In genomic region chr10:62492012-62492869, GRCh38 we compare ENCODE assay signal across 8 cellular contexts.
DNase-seq lines count a peak whose midpoint lies in the region; ATAC-seq and TF ChIP-seq lines count a peak whose summit lies in the region.
"Had no signal": no experiment of that assay in that cellular context is flagged by ENCODE, and none has a peak within 500 bp of the region (broad histone marks: within the 10 kb centered on the region; RNA-seq: fewer than 3 reads in every experiment).

No MANE protein-coding gene starts in this region.

- no peak overlapping the region for H3K4me3 ChIP-seq in kidney epithelial cell (ENCODE audit: low read depth, low read length)
- H3K4me3 ChIP-seq: skin epidermis had no signal

- H3K36me3 Mint-ChIP-seq in stimulated activated effector memory CD8-positive, alpha-beta T cell treated with anti-CD3 and anti-CD28 coated beads, Interleukin-12 subunit alpha, Interleukin-12 subunit beta, amount 100 ng/mL, for 72 hours, result no peaks in the 10 kb centered on the region

- H3K4me1 Mint-ChIP-seq in stimulated activated effector memory CD8-positive, alpha-beta T cell treated with anti-CD3 and anti-CD28 coated beads, Interleukin-12 subunit alpha, Interleukin-12 subunit beta, amount 100 ng/mL, for 72 hours, result no peaks in the 10 kb centered on the region

- H3K27me3 ChIP-seq in kidney epithelial cell (ENCODE audit: control insufficient read depth, insufficient read depth, low read length), result no peaks in the 10 kb centered on the region

- H3K4me3 Mint-ChIP-seq in stimulated activated effector memory CD8-positive, alpha-beta T cell treated with anti-CD3 and anti-CD28 coated beads, Interleukin-12 subunit alpha, Interleukin-12 subunit beta, amount 100 ng/mL, for 72 hours, result no peak overlapping the region

- DNase-seq in astrocyte of the hippocampus (ENCODE audit: low read depth, low spot score) (peak; percentile 38), kidney epithelial cell (ENCODE audit: low read depth) (no peak)
- DNase-seq in stimulated activated effector memory CD8-positive, alpha-beta T cell treated with anti-CD3 and anti-CD28 coated beads, Interleukin-12 subunit alpha, Interleukin-12 subunit beta, amount 100 ng/mL, for 72 hours (ENCODE audit: low spot score in 2 of 2), result no peak

- no peaks in the 10 kb centered on the region for H3K9me3 Mint-ChIP-seq in stimulated activated effector memory CD8-positive, alpha-beta T cell treated with anti-CD3 and anti-CD28 coated beads, Interleukin-12 subunit alpha, Interleukin-12 subunit beta, amount 100 ng/mL, for 72 hours

- peak; percentile 58; the same call in 1 of the 2 replicates for TF ChIP-seq CTCF in GM12874 (IDR thresholded peaks at IDR 0.05; ENCODE audit: insufficient read depth, low read depth, low read length)
- TF ChIP-seq CTCF in LNCAP (IDR thresholded peaks at IDR 0.05), result peak; percentile 70
- peak; percentile 65 for TF ChIP-seq CTCF in kidney epithelial cell (IDR thresholded peaks at IDR 0.05; ENCODE audit: insufficient read depth, low read length, poor library complexity, severe bottlenecking)

- ATAC-seq in stimulated activated effector memory CD8-positive, alpha-beta T cell treated with anti-CD3 and anti-CD28 coated beads, Interleukin-12 subunit alpha, Interleukin-12 subunit beta, amount 100 ng/mL, for 72 hours, result no peak
- ATAC-seq in HG03442 (IDR thresholded peaks at IDR 0.05; ENCODE audit: unreplicated experiment) (no peak), GM21526 (IDR thresholded peaks at IDR 0.05; ENCODE audit: low FRiP score, unreplicated experiment) (no peak)

- H3K36me3 ChIP-seq in kidney epithelial cell (ENCODE audit: control insufficient read depth, insufficient read depth, low read length), result no peaks in the 10 kb centered on the region

- H3K27ac Mint-ChIP-seq in stimulated activated effector memory CD8-positive, alpha-beta T cell treated with anti-CD3 and anti-CD28 coated beads, Interleukin-12 subunit alpha, Interleukin-12 subunit beta, amount 100 ng/mL, for 72 hours, result no peak overlapping the region
